26 cellular contexts compared by ENCODE assay signal in the genomic region with DNA sequence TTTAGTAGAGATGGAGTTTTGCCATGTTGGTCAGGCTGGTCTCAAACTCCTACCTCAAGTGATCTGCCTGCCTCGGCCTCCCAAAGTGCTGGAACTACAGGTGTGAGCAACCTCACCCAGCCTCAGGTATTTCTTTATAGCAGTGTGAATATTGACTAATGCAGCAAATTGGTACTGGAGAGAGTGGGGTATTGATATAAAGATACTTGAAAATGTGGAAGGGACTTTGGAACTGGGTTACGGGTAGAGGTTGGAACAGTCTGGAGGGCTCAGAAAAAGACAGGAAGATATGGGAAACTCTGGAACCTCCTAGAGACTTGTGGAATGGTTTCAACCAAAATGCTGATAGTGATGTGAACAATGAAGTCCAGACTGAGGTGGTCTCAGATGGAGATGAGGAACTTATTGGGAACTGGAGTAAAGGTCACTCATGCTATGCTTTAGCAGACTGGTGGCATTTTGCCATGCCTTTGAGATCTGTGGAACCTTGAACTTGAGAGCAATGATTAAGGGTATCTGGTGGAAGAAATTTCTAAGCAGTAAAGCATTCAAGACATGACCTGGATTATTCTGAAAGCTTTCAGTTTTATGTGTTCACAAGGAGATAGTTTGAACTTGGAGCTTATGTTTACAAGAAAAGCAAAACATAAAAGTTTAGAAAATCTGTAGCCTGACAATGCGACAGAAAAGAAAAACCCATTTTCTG.
DNase-seq lines count a peak whose midpoint lies in the region; FAIRE-seq and TF ChIP-seq lines count a peak whose summit lies in the region.
"Had no signal": no experiment of that assay in that cellular context is flagged by ENCODE, and none has a peak within 500 bp of the region (broad histone marks: within the 10 kb centered on the region; RNA-seq: fewer than 3 reads in every experiment).

No MANE protein-coding gene starts in this region.

- no peak overlapping the region for H3K4me3 Mint-ChIP-seq in CD8-positive, alpha-beta memory T cell
- H3K4me3 Mint-ChIP-seq: H9; nephron; stimulated activated memory B cell treated with anti-CD40 and anti-IgM and Interleukin-4, amounts not matched to agents 10 μg/mL and 1 μg/mL and 100 μg/mL, for 72 hours had no signal

- no peaks in the 10 kb centered on the region for H3K9me3 ChIP-seq in CD8-positive, alpha-beta memory T cell (ENCODE audit: low read length)
- H3K9me3 ChIP-seq in hepatocyte (ENCODE audit: low read depth) (no peaks in the 10 kb centered on the region), small intestine (ENCODE audit: control insufficient read depth, low read depth) (no peaks in the 10 kb centered on the region)
- H3K9me3 ChIP-seq: Caco-2, thoracic aorta had no signal

- CTCF ChIA-PET in CD8-positive, alpha-beta memory T cell (lab: Charles Lee) = no interaction called here

- H3K36me3 Mint-ChIP-seq in CD8-positive, alpha-beta memory T cell = peaks cover 8 to 27% (median 13%) of the 10 kb centered on the region in 3 donors

- peaks cover 0 to 3% of the 10 kb centered on the region in 2 donors for H3K27me3 Mint-ChIP-seq in CD8-positive, alpha-beta memory T cell
- H3K27me3 Mint-ChIP-seq: stimulated activated memory B cell treated with anti-CD40 and anti-IgM and Interleukin-4, amounts not matched to agents 10 μg/mL and 1 μg/mL and 100 μg/mL, for 72 hours had no signal

- H3K4me2 ChIP-seq in hepatocyte = no peak overlapping the region

- H3K27me3 ChIP-seq in CD8-positive, alpha-beta memory T cell (ENCODE audit: insufficient read depth, low read length, poor library complexity, severe bottlenecking) = no peaks in the 10 kb centered on the region
- H3K27me3 ChIP-seq in hepatocyte (no peaks in the 10 kb centered on the region), small intestine (ENCODE audit: control insufficient read depth in 2 of 2, insufficient read depth in 2 of 2, low read length in 2 of 2) (no peaks in the 10 kb centered on the region)

- H3K36me3 ChIP-seq in CD8-positive, alpha-beta memory T cell (ENCODE audit: insufficient read depth, low read length) = peaks cover 5% of the 10 kb centered on the region
- no peaks in the 10 kb centered on the region for H3K36me3 ChIP-seq in hepatocyte (replicated peaks; ENCODE audit: insufficient read depth, low read depth)
- H3K36me3 ChIP-seq in small intestine (ENCODE audit: control insufficient read depth in 2 of 2, insufficient read depth in 2 of 2, low read length in 2 of 2) = peaks cover 2 to 4% of the 10 kb centered on the region in 2 donors

- no peak overlapping the region for H2AFZ ChIP-seq in hepatocyte

- DNase-seq in CD8-positive, alpha-beta memory T cell = no peak
- DNase-seq in RPMI7951 (ENCODE audit: low read depth) (peak; percentile 42), hepatocyte (ENCODE audit: low spot score) (no peak), small intestine (peak; percentile 75), NCI-H2029 (lab: John Stamatoyannopoulos, UW) (no peak), NCI-H524 (lab: John Stamatoyannopoulos, UW) (no peak), NCI-H1930 (lab: John Stamatoyannopoulos, UW) (no peak)
- DNase-seq: activated naive CD4-positive, alpha-beta T cell treated with Interleukin-2 at 50 U/mL for 16 hours; aorta; Caco-2; central memory CD4-positive, alpha-beta T cell; DND-41; H9; hypothalamus; MM.1S; NCI-H146; NCI-H2171; NCI-H526 treated with DMSO at 0.1 percent for 48 hours; RPMI8226; stimulated activated CD4-positive, alpha-beta T cell treated with anti-CD3 and anti-CD28 coated beads, Interleukin-1b, Interleukin-23, amount 100 ng/mL, for 48 hours; T-helper 2 cell had no signal

- no peak overlapping the region for H3K27ac ChIP-seq in CD8-positive, alpha-beta memory T cell (ENCODE audit: low read depth, low read length)
- H3K27ac ChIP-seq in hepatocyte = peak overlapping the region; percentile 18
- no peak overlapping the region for H3K27ac ChIP-seq in small intestine (ENCODE audit: low read depth in 1 of 2, low read length in 1 of 2)
- H3K27ac ChIP-seq: thoracic aorta had no signal

- H3K4me1 ChIP-seq in CD8-positive, alpha-beta memory T cell (ENCODE audit: insufficient read depth, low read length) = no peaks in the 10 kb centered on the region
- H3K4me1 ChIP-seq in hepatocyte (ENCODE audit: insufficient read depth) (peaks cover 5% of the 10 kb centered on the region), small intestine (ENCODE audit: control insufficient read depth in 2 of 2, insufficient read depth in 1 of 2, low read depth in 1 of 2, low read length in 1 of 2) (peaks cover 0 to 2% of the 10 kb centered on the region in 2 donors)
- H3K4me1 ChIP-seq: Caco-2 had no signal

- no peak for FAIRE-seq in small intestine (lab: Jason Lieb, UNC)
- FAIRE-seq: frontal cortex, islet of Langerhans had no signal

- no peaks in the 10 kb centered on the region for H3K79me2 ChIP-seq in hepatocyte

- no peaks in the 10 kb centered on the region for H4K20me1 ChIP-seq in hepatocyte (ENCODE audit: insufficient read depth, poor library complexity, severe bottlenecking)

- no peak overlapping the region for H3K4me3 ChIP-seq in CD8-positive, alpha-beta memory T cell (ENCODE audit: low read length)
- H3K4me3 ChIP-seq in hepatocyte (no peak overlapping the region), small intestine (ENCODE audit: low read depth in 1 of 2, low read length in 2 of 2) (no peak overlapping the region)
- H3K4me3 ChIP-seq: thoracic aorta had no signal

- no peaks in the 10 kb centered on the region for H3K9me2 ChIP-seq in hepatocyte (replicated peaks; ENCODE audit: insufficient read depth)

- H3K9me3 Mint-ChIP-seq in CD8-positive, alpha-beta memory T cell = no peaks in the 10 kb centered on the region
- H3K9me3 Mint-ChIP-seq: stimulated activated memory B cell treated with anti-CD40 and anti-IgM and Interleukin-4, amounts not matched to agents 10 μg/mL and 1 μg/mL and 100 μg/mL, for 72 hours had no signal

- POLR2A ChIA-PET in CD8-positive, alpha-beta memory T cell (lab: Charles Lee) = no interaction called here

- peaks cover 9 to 18% (median 11%) of the 10 kb centered on the region in 3 donors for H3K4me1 Mint-ChIP-seq in CD8-positive, alpha-beta memory T cell

- 85% methylated on average over 3 of the region's 3 CpGs for WGBS in hepatocyte (ENCODE audit: low lambda C conversion rate, missing lambda C conversion rate)
- WGBS in small intestine, 3 donors = 54 to 83% (median 65%) methylated on average over 3 of the region's 3 CpGs

- TF ChIP-seq CTCF in hepatocyte (IDR thresholded peaks at IDR 0.05; ENCODE audit: poor library complexity) = no peak

- peak overlapping the region in 5 of 8 donors; percentile 0 to 73 (median 32) for H3K27ac Mint-ChIP-seq in CD8-positive, alpha-beta memory T cell
- H3K27ac Mint-ChIP-seq: H9; nephron; stimulated activated memory B cell treated with anti-CD40 and anti-IgM and Interleukin-4, amounts not matched to agents 10 μg/mL and 1 μg/mL and 100 μg/mL, for 72 hours had no signal

Comparison
In these comparisons a context has a peak if more than half of its experiments do, and no peak if none do; other contexts are left out.
1. DNase-seq: peak in RPMI7951 (single experiment) and small intestine (single experiment); none in CD8-positive, alpha-beta memory T cell (0 of 5), hepatocyte (single experiment), NCI-H2029 (single experiment), NCI-H524 (0 of 2) and NCI-H1930 (0 of 2).